Comparison of ENCODE assay signal across 1 cellular context in the genomic region with DNA sequence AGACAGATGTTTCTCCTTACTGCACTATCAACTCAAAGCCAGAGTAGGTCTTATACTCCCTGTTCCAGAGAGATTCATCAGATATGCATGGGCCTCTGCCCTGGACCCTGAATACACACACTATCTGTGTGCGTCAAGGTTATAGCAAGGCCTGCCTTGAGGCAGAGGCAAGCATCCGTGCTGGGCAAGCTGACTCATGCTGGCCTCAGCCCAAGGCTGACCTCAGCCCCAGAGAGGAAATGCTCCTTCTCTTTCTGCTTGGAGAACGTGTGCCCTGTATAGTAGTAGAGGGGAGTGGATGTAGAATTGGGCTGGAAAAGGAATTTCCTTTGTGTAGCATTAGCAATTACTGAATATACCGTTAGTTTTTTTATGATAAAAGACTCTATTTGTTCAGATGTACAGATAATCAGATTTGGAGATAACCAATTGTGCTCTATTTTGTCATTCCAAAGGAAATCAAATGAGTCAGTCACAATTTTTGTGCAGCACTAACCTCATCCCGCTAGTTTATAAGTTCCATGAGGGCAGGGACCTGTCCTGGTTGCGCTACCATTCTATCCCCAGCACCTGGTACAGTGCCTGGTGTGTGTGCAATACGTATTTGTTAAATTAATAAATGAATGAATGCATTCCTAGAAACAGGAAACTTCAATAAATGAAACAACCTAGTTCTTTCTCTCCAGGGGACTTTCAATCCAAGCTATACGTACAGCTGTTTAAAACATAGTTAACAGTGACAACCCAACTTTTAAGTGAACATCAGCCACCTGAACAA.
TF ChIP-seq lines count a peak whose summit lies in the region.

No MANE protein-coding gene starts in this region.

TF ChIP-seq in K562, 482 proteins besides CTCF, POLR2A, EP300 and RAD21 (continued from another document and continues in another):
- TF ChIP-seq, protein P1, sequence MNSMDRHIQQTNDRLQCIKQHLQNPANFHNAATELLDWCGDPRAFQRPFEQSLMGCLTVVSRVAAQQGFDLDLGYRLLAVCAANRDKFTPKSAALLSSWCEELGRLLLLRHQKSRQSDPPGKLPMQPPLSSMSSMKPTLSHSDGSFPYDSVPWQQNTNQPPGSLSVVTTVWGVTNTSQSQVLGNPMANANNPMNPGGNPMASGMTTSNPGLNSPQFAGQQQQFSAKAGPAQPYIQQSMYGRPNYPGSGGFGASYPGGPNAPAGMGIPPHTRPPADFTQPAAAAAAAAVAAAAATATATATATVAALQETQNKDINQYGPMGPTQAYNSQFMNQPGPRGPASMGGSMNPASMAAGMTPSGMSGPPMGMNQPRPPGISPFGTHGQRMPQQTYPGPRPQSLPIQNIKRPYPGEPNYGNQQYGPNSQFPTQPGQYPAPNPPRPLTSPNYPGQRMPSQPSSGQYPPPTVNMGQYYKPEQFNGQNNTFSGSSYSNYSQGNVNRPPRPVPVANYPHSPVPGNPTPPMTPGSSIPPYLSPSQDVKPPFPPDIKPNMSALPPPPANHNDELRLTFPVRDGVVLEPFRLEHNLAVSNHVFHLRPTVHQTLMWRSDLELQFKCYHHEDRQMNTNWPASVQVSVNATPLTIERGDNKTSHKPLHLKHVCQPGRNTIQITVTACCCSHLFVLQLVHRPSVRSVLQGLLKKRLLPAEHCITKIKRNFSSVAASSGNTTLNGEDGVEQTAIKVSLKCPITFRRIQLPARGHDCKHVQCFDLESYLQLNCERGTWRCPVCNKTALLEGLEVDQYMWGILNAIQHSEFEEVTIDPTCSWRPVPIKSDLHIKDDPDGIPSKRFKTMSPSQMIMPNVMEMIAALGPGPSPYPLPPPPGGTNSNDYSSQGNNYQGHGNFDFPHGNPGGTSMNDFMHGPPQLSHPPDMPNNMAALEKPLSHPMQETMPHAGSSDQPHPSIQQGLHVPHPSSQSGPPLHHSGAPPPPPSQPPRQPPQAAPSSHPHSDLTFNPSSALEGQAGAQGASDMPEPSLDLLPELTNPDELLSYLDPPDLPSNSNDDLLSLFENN (IDR thresholded peaks at IDR 0.05; ENCODE audit: low read depth in 2 of 2, low read length in 2 of 2), result peak in 1 of 2 experiments; percentile 77; a peak in 1 of 4 replicates
- peak; percentile 78 for TF ChIP-seq FOXJ2 (tag; IDR thresholded peaks at IDR 0.05)
- no peak for TF ChIP-seq CREB3L1 (IDR thresholded peaks at IDR 0.05; ENCODE audit: borderline replicate concordance, low read depth)
- TF ChIP-seq FOS (IDR thresholded peaks at IDR 0.05; ENCODE audit: extremely low read depth, insufficient read length), result peak; percentile 37
- no peak for TF ChIP-seq ZNF655 (CRISPR knock-in tag; IDR thresholded peaks at IDR 0.05)
- peak; percentile 95 for TF ChIP-seq ESRRA (IDR thresholded peaks at IDR 0.05; ENCODE audit: borderline replicate concordance, low read depth)
- no peak for TF ChIP-seq XRCC3 (IDR thresholded peaks at IDR 0.05)
- TF ChIP-seq HOMEZ (CRISPR knock-in tag; IDR thresholded peaks at IDR 0.05), result no peak
- TF ChIP-seq, protein P2, sequence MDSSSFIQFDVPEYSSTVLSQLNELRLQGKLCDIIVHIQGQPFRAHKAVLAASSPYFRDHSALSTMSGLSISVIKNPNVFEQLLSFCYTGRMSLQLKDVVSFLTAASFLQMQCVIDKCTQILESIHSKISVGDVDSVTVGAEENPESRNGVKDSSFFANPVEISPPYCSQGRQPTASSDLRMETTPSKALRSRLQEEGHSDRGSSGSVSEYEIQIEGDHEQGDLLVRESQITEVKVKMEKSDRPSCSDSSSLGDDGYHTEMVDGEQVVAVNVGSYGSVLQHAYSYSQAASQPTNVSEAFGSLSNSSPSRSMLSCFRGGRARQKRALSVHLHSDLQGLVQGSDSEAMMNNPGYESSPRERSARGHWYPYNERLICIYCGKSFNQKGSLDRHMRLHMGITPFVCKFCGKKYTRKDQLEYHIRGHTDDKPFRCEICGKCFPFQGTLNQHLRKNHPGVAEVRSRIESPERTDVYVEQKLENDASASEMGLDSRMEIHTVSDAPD (CRISPR knock-in tag; IDR thresholded peaks at IDR 0.05), result no peak
- TF ChIP-seq CEBPB (tag; IDR thresholded peaks at IDR 0.05), result no peak
- TF ChIP-seq ZFP36 (IDR thresholded peaks at IDR 0.05; ENCODE audit: low read depth, low read length, partially characterized antibody), result peak; percentile 95
- peak in 1 of 2 experiments; percentile 72; a peak in 1 of 4 replicates for TF ChIP-seq ZNF639 (CRISPR knock-in tag; conservative IDR thresholded peaks at IDR 0.05 in 1 of 2, IDR thresholded peaks at IDR 0.05 in 1 of 2)
- TF ChIP-seq ZNF589 (CRISPR knock-in tag; IDR thresholded peaks at IDR 0.05; ENCODE audit: low read depth), result peak; percentile 46; the same call in 1 of the 2 replicates
- peak; percentile 13; the same call in 1 of the 2 replicates for TF ChIP-seq ZNF263 (CRISPR knock-in tag; IDR thresholded peaks at IDR 0.05; ENCODE audit: borderline replicate concordance)
- no peak for TF ChIP-seq XRCC4 (IDR thresholded peaks at IDR 0.05; ENCODE audit: extremely low read depth, insufficient read depth, insufficient read length)
- peak; percentile 95 for TF ChIP-seq CBFA2T2 (conservative IDR thresholded peaks at IDR 0.05)
- TF ChIP-seq BRD4 (IDR thresholded peaks at IDR 0.05), result 0 out of 2 replicates have a peak, but pooled peaks have one; percentile 55
- TF ChIP-seq TAL1 (IDR thresholded peaks at IDR 0.05), result peak; percentile 92
- peak; percentile 54 for TF ChIP-seq ELF1 (tag; IDR thresholded peaks at IDR 0.05)
- TF ChIP-seq, protein P3, sequence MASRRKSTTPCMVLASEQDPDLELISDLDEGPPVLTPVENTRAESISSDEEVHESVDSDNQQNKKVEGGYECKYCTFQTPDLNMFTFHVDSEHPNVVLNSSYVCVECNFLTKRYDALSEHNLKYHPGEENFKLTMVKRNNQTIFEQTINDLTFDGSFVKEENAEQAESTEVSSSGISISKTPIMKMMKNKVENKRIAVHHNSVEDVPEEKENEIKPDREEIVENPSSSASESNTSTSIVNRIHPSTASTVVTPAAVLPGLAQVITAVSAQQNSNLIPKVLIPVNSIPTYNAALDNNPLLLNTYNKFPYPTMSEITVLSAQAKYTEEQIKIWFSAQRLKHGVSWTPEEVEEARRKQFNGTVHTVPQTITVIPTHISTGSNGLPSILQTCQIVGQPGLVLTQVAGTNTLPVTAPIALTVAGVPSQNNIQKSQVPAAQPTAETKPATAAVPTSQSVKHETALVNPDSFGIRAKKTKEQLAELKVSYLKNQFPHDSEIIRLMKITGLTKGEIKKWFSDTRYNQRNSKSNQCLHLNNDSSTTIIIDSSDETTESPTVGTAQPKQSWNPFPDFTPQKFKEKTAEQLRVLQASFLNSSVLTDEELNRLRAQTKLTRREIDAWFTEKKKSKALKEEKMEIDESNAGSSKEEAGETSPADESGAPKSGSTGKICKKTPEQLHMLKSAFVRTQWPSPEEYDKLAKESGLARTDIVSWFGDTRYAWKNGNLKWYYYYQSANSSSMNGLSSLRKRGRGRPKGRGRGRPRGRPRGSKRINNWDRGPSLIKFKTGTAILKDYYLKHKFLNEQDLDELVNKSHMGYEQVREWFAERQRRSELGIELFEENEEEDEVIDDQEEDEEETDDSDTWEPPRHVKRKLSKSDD (conservative IDR thresholded peaks at IDR 0.05; ENCODE audit: low read length), result 0 out of 2 replicates have a peak, but pooled peaks have one; percentile 50
- TF ChIP-seq ARID2 (IDR thresholded peaks at IDR 0.05), result no peak
- peak; percentile 90 for TF ChIP-seq NCOR1 (IDR thresholded peaks at IDR 0.05)
- peak; percentile 85; the same call in 1 of the 2 replicates for TF ChIP-seq ZNF766 (CRISPR knock-in tag; conservative IDR thresholded peaks at IDR 0.05)
- TF ChIP-seq, protein P4, sequence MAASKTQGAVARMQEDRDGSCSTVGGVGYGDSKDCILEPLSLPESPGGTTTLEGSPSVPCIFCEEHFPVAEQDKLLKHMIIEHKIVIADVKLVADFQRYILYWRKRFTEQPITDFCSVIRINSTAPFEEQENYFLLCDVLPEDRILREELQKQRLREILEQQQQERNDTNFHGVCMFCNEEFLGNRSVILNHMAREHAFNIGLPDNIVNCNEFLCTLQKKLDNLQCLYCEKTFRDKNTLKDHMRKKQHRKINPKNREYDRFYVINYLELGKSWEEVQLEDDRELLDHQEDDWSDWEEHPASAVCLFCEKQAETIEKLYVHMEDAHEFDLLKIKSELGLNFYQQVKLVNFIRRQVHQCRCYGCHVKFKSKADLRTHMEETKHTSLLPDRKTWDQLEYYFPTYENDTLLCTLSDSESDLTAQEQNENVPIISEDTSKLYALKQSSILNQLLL (CRISPR knock-in tag; IDR thresholded peaks at IDR 0.05; ENCODE audit: borderline replicate concordance), result no peak
- no peak for TF ChIP-seq ZKSCAN3 (CRISPR knock-in tag; IDR thresholded peaks at IDR 0.05)
- TF ChIP-seq BACH1 (tag; IDR thresholded peaks at IDR 0.05), result peak; percentile 92
- TF ChIP-seq, protein P5, sequence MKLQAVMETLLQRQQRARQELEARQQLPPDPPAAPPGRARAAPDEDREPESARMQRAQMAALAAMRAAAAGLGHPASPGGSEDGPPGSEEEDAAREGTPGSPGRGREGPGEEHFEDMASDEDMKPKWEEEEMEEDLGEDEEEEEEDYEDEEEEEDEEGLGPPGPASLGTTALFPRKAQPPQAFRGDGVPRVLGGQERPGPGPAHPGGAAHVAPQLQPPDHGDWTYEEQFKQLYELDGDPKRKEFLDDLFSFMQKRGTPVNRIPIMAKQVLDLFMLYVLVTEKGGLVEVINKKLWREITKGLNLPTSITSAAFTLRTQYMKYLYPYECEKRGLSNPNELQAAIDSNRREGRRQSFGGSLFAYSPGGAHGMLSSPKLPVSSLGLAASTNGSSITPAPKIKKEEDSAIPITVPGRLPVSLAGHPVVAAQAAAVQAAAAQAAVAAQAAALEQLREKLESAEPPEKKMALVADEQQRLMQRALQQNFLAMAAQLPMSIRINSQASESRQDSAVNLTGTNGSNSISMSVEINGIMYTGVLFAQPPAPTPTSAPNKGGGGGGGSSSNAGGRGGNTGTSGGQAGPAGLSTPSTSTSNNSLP (IDR thresholded peaks at IDR 0.05; ENCODE audit: borderline replicate concordance, low read depth, low read length), result 0 out of 2 replicates have a peak, but pooled peaks have one; percentile 63
- no peak for TF ChIP-seq CBFB (CRISPR knock-in tag; IDR thresholded peaks at IDR 0.05)
- TF ChIP-seq POLR3G (IDR thresholded peaks at IDR 0.05; ENCODE audit: extremely low read depth, insufficient read length, insufficient replicate concordance), result no peak
- TF ChIP-seq CBX2 (IDR thresholded peaks at IDR 0.05; ENCODE audit: insufficient read depth, low read length, poor library complexity, severe bottlenecking), result no peak
- TF ChIP-seq, protein P6, sequence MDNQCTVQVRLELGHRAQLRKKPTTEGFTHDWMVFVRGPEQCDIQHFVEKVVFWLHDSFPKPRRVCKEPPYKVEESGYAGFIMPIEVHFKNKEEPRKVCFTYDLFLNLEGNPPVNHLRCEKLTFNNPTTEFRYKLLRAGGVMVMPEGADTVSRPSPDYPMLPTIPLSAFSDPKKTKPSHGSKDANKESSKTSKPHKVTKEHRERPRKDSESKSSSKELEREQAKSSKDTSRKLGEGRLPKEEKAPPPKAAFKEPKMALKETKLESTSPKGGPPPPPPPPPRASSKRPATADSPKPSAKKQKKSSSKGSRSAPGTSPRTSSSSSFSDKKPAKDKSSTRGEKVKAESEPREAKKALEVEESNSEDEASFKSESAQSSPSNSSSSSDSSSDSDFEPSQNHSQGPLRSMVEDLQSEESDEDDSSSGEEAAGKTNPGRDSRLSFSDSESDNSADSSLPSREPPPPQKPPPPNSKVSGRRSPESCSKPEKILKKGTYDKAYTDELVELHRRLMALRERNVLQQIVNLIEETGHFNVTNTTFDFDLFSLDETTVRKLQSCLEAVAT (IDR thresholded peaks at IDR 0.05), result peak in 1 of 2 experiments; percentile 56; a peak in 1 of 4 replicates
- TF ChIP-seq CREM (IDR thresholded peaks at IDR 0.05; ENCODE audit: low read depth), result peak; percentile 88
- TF ChIP-seq PPARD (CRISPR knock-in tag; IDR thresholded peaks at IDR 0.05), result no peak
- peak; percentile 82 for TF ChIP-seq MYNN (IDR thresholded peaks at IDR 0.05)
- TF ChIP-seq MYNN (CRISPR knock-in tag; IDR thresholded peaks at IDR 0.05), result no peak
- TF ChIP-seq TRIM24 (IDR thresholded peaks at IDR 0.05), result peak; percentile 86 to 94
- TF ChIP-seq LEF1 (IDR thresholded peaks at IDR 0.05), result peak; percentile 87
- TF ChIP-seq ZNF175 (CRISPR knock-in tag; IDR thresholded peaks at IDR 0.05; ENCODE audit: low read depth), result peak; percentile 80; the same call in 1 of the 2 replicates
- no peak for TF ChIP-seq ZNF75A (CRISPR knock-in tag; IDR thresholded peaks at IDR 0.05)
- peak; percentile 96 for TF ChIP-seq NBN (IDR thresholded peaks at IDR 0.05; ENCODE audit: low read depth)
